In genomic region chr3:123818921-123819429, GRCh38 we compare ENCODE assay signal across 15 cellular contexts.
DNase-seq lines count a peak whose midpoint lies in the region; ATAC-seq and TF ChIP-seq lines count a peak whose summit lies in the region.
"Had no signal": no experiment of that assay in that cellular context is flagged by ENCODE, and none has a peak within 500 bp of the region (broad histone marks: within the 10 kb centered on the region; RNA-seq: fewer than 3 reads in every experiment).

No MANE protein-coding gene starts in this region.

- no peaks in the 10 kb centered on the region for H3K36me3 ChIP-seq in HCT116 (ENCODE audit: control insufficient read depth in 1 of 2, insufficient read depth in 2 of 2, low read length in 2 of 2)
- H3K36me3 ChIP-seq in SK-N-MC (ENCODE audit: insufficient read depth, low read length), result no peaks in the 10 kb centered on the region
- peaks cover 10% of the 10 kb centered on the region for H3K36me3 ChIP-seq in fibroblast of lung (ENCODE audit: control insufficient read depth, insufficient read depth, low read length)
- H3K36me3 ChIP-seq in BE2C, result no peaks in the 10 kb centered on the region

- H2AFZ ChIP-seq in HCT116 (ENCODE audit: low read depth, low read length, poor library complexity, severe bottlenecking) (no peak overlapping the region), fibroblast of lung (ENCODE audit: low read length) (no peak overlapping the region)

- CTCF ChIA-PET in HCT116 (lab: Charles Lee), result interaction anchor here (0.7 kb wide), 1 partner anchor 12 kb away, joined by 3 read pairs; no protein-coding TSS in a partner anchor

- H3K27me3 Mint-ChIP-seq in stimulated activated naive B cell treated with anti-CD40 and anti-IgM and Interleukin-4, amounts not matched to agents 10 μg/mL and 1 μg/mL and 100 μg/mL, for 72 hours, result no peaks in the 10 kb centered on the region
- H3K27me3 Mint-ChIP-seq in activated T-cell treated with anti-CD3 and anti-CD28 coated beads, Interleukin-2, amount 50 U/mL, for 72 hours (ENCODE audit: low read depth), result peaks cover 24% of the 10 kb centered on the region

- H3K9me3 ChIP-seq in HCT116 (ENCODE audit: control insufficient read depth in 1 of 2, insufficient read depth in 1 of 2, low read depth in 1 of 2, low read length in 2 of 2) (no peaks in the 10 kb centered on the region), SK-N-MC (ENCODE audit: low read depth, low read length) (no peaks in the 10 kb centered on the region), fibroblast of lung (ENCODE audit: control insufficient read depth, insufficient read depth, low read depth, low read length) (no peaks in the 10 kb centered on the region), BE2C (no peaks in the 10 kb centered on the region)

- no peaks in the 10 kb centered on the region for H3K9me2 ChIP-seq in HCT116 (ENCODE audit: insufficient read depth)

- no peak for TF ChIP-seq RAD21 in HCT116 (IDR thresholded peaks at IDR 0.05; ENCODE audit: low read depth)

- H3K9me3 Mint-ChIP-seq in stimulated activated naive B cell treated with anti-CD40 and anti-IgM and Interleukin-4, amounts not matched to agents 10 μg/mL and 1 μg/mL and 100 μg/mL, for 72 hours, result no peaks in the 10 kb centered on the region
- no peaks in the 10 kb centered on the region for H3K9me3 Mint-ChIP-seq in activated T-cell treated with anti-CD3 and anti-CD28 coated beads, Interleukin-2, amount 50 U/mL, for 72 hours

- POLR2A ChIA-PET in HCT116 (lab: Charles Lee), result no interaction called here

- H3K4me2 ChIP-seq in HCT116 (ENCODE audit: low read length) (no peak overlapping the region), fibroblast of lung (ENCODE audit: extremely low read depth, insufficient read depth, low read length) (peak overlapping the region; percentile 17)

- no peaks in the 10 kb centered on the region for H3K36me3 Mint-ChIP-seq in stimulated activated naive B cell treated with anti-CD40 and anti-IgM and Interleukin-4, amounts not matched to agents 10 μg/mL and 1 μg/mL and 100 μg/mL, for 72 hours
- no peaks in the 10 kb centered on the region for H3K36me3 Mint-ChIP-seq in activated T-cell treated with anti-CD3 and anti-CD28 coated beads, Interleukin-2, amount 50 U/mL, for 72 hours (ENCODE audit: insufficient read depth in 2 of 2)
- H3K36me3 Mint-ChIP-seq: IgD-negative memory B cell, immature natural killer cell had no signal

- TF ChIP-seq POLR2A in HCT116 (IDR thresholded peaks at IDR 0.05; ENCODE audit: borderline replicate concordance, extremely low read depth, insufficient read depth, insufficient read length), result no peak

- H3K27me3 ChIP-seq in HCT116 (ENCODE audit: insufficient read depth, low read length) (no peaks in the 10 kb centered on the region), fibroblast of lung (ENCODE audit: control insufficient read depth, insufficient read depth, low read length) (no peaks in the 10 kb centered on the region), BE2C (no peaks in the 10 kb centered on the region)

- H3K9ac ChIP-seq in HCT116 (ENCODE audit: low read length) (no peak overlapping the region), SK-N-MC (ENCODE audit: insufficient read length) (peak overlapping the region; percentile 43), fibroblast of lung (ENCODE audit: insufficient read depth, low read length) (no peak overlapping the region)

- BruUV-seq in HCT116 (replicated peaks; lab: Mats Ljungman, UMichigan), result no TSS peak

- H3K4me3 Mint-ChIP-seq in stimulated activated naive B cell treated with anti-CD40 and anti-IgM and Interleukin-4, amounts not matched to agents 10 μg/mL and 1 μg/mL and 100 μg/mL, for 72 hours, result no peak overlapping the region
- H3K4me3 Mint-ChIP-seq in activated T-cell treated with anti-CD3 and anti-CD28 coated beads, Interleukin-2, amount 50 U/mL, for 72 hours, result no peak overlapping the region
- H3K4me3 Mint-ChIP-seq: IgD-negative memory B cell, immature natural killer cell had no signal

- no peak overlapping the region for H3K4me3 ChIP-seq in HCT116 (replicated peaks in 1 of 2; ENCODE audit: low read depth in 1 of 2, low read length in 2 of 2)
- peak overlapping the region; percentile 19; the same call in 1 of the 2 replicates for H3K4me3 ChIP-seq in SK-N-MC
- H3K4me3 ChIP-seq in fibroblast of lung (replicated peaks in 1 of 4; ENCODE audit: control extremely low read depth in 1 of 4, insufficient read depth in 1 of 4, low read depth in 3 of 4, low read length in 4 of 4), result no peak overlapping the region
- no peak overlapping the region for H3K4me3 ChIP-seq in retinal pigment epithelial cell (ENCODE audit: low read length)
- no peak overlapping the region for H3K4me3 ChIP-seq in BE2C (ENCODE audit: low read depth, low read length)

- H4K20me1 ChIP-seq in HCT116 (ENCODE audit: insufficient read depth) (no peaks in the 10 kb centered on the region), fibroblast of lung (ENCODE audit: control insufficient read depth, extremely low read depth, insufficient read depth, low read length) (no peaks in the 10 kb centered on the region)

- ATAC-seq in HCT116 (peak; percentile 57; the same call in 1 of the 2 replicates), HG03097 (IDR thresholded peaks at IDR 0.05; ENCODE audit: low FRiP score, unreplicated experiment) (no peak)
- no peak for ATAC-seq in stimulated activated naive B cell treated with anti-CD40 and anti-IgM and Interleukin-4, amounts not matched to agents 10 μg/mL and 1 μg/mL and 100 μg/mL, for 72 hours (replicated peaks)
- no peak for ATAC-seq in activated T-cell treated with anti-CD3 and anti-CD28 coated beads, Interleukin-2, amount 50 U/mL, for 72 hours (replicated peaks in 1 of 2)
- ATAC-seq: right cardiac atrium had no signal

- RAD21 ChIA-PET in HCT116 (lab: Charles Lee; ENCODE audit: low non-redundant PET in 1 of 2, low total read pairs in 2 of 2, uncharacterized antibody in 2 of 2, unreplicated experiment in 2 of 2), result no interaction called here

- H3K4me1 ChIP-seq in HCT116 (ENCODE audit: control insufficient read depth in 1 of 2, insufficient read depth in 2 of 2, low read length in 2 of 2) (peaks cover 7 to 8% of the 10 kb centered on the region in 2 experiments; a peak in 3 of 4 replicates), fibroblast of lung (ENCODE audit: control insufficient read depth, extremely low read depth, insufficient read depth, low read length) (peaks cover 38% of the 10 kb centered on the region), BE2C (no peaks in the 10 kb centered on the region)

- intact Hi-C loops in HCT116 (cut with micrococcal nuclease), result no loop called here

- no peaks in the 10 kb centered on the region for H3K79me2 ChIP-seq in HCT116 (ENCODE audit: insufficient read depth, low read length)
- H3K79me2 ChIP-seq in fibroblast of lung (ENCODE audit: control insufficient read depth, insufficient read depth, low read length), result peaks cover 3% of the 10 kb centered on the region

- no peak overlapping the region for H3K27ac ChIP-seq in HCT116 (ENCODE audit: low read depth, low read length)
- H3K27ac ChIP-seq in SK-N-MC, result peak overlapping the region; percentile 91
- H3K27ac ChIP-seq in fibroblast of lung (ENCODE audit: insufficient read depth, low read length), result peak overlapping the region; percentile 11

- H3K27ac Mint-ChIP-seq in stimulated activated naive B cell treated with anti-CD40 and anti-IgM and Interleukin-4, amounts not matched to agents 10 μg/mL and 1 μg/mL and 100 μg/mL, for 72 hours, result no peak overlapping the region
- H3K27ac Mint-ChIP-seq in activated T-cell treated with anti-CD3 and anti-CD28 coated beads, Interleukin-2, amount 50 U/mL, for 72 hours, result no peak overlapping the region
- H3K27ac Mint-ChIP-seq: IgD-negative memory B cell, immature natural killer cell had no signal

- H3K4me1 Mint-ChIP-seq in stimulated activated naive B cell treated with anti-CD40 and anti-IgM and Interleukin-4, amounts not matched to agents 10 μg/mL and 1 μg/mL and 100 μg/mL, for 72 hours, result no peaks in the 10 kb centered on the region
- no peaks in the 10 kb centered on the region for H3K4me1 Mint-ChIP-seq in activated T-cell treated with anti-CD3 and anti-CD28 coated beads, Interleukin-2, amount 50 U/mL, for 72 hours (ENCODE audit: low read depth)
- H3K4me1 Mint-ChIP-seq: IgD-negative memory B cell, immature natural killer cell had no signal

- DNase-seq in HCT116 (ENCODE audit: low read depth, low spot score), result no peak
- DNase-seq in SK-N-MC (ENCODE audit: low read depth, low spot score), result no peak
- peak; percentile 51 to 94 for DNase-seq in fibroblast of lung (ENCODE audit: low read depth in 2 of 2)
- peak; percentile 99 for DNase-seq in retinal pigment epithelial cell (ENCODE audit: low read depth)
- no peak for DNase-seq in stimulated activated naive B cell treated with anti-CD40 and anti-IgM and Interleukin-4, amounts not matched to agents 10 μg/mL and 1 μg/mL and 100 μg/mL, for 72 hours
- DNase-seq in activated T-cell treated with anti-CD3 and anti-CD28 coated beads, Interleukin-2, amount 50 U/mL, for 72 hours, result no peak
- DNase-seq in BE2C, result no peak
- DNase-seq: caudate nucleus; erythroblast; immature natural killer cell; NCI-H1694; NK-92 treated with Interleukin-12 subunit alpha and Interleukin-12 subunit beta, amount 100 ng/mL, for 24 hours; right cardiac atrium had no signal

- TF ChIP-seq CTCF in HCT116 (IDR thresholded peaks at IDR 0.05 in 2 of 3, conservative IDR thresholded peaks at IDR 0.05 in 1 of 3; ENCODE audit: borderline replicate concordance in 1 of 3, insufficient read depth in 1 of 3, low read depth in 2 of 3, low read length in 2 of 3) (no peak), fibroblast of lung (conservative IDR thresholded peaks at IDR 0.05 in 1 of 2, IDR thresholded peaks at IDR 0.05 in 1 of 2; ENCODE audit: low read depth in 1 of 2, low read length in 2 of 2) (no peak), retinal pigment epithelial cell (conservative IDR thresholded peaks at IDR 0.05; ENCODE audit: low read depth, low read length) (no peak), BE2C (IDR thresholded peaks at IDR 0.05; ENCODE audit: low read depth, low read length) (no peak)

TF ChIP-seq in HCT116, 20 proteins besides CTCF, POLR2A, EP300 and RAD21:
- TF ChIP-seq SRF (IDR thresholded peaks at IDR 0.05; ENCODE audit: low read depth) (no peak), JUND (IDR thresholded peaks at IDR 0.05) (0 out of 2 replicates have a peak, but pooled peaks have one; percentile 10), EZH2phosphoT487 (IDR thresholded peaks at IDR 0.05; ENCODE audit: borderline replicate concordance) (no peak), EGR1 (IDR thresholded peaks at IDR 0.05; ENCODE audit: low read depth) (no peak)

Comparison
In these comparisons a context has a peak if more than half of its experiments do, and no peak if none do; other contexts are left out.
1. DNase-seq: peak in fibroblast of lung (2 of 2) and retinal pigment epithelial cell (single experiment); none in HCT116 (single experiment), SK-N-MC (single experiment), stimulated activated naive B cell treated with anti-CD40 and anti-IgM and Interleukin-4, amounts not matched to agents 10 μg/mL and 1 μg/mL and 100 μg/mL, for 72 hours (single experiment), activated T-cell treated with anti-CD3 and anti-CD28 coated beads, Interleukin-2, amount 50 U/mL, for 72 hours (0 of 2) and BE2C (single experiment).